Comparison of ENCODE assay signal across 15 cellular contexts in genomic region chr4:38166082-38166481, GRCh38.
DNase-seq lines count a peak whose midpoint lies in the region; ATAC-seq and TF ChIP-seq lines count a peak whose summit lies in the region.
"Had no signal": no experiment of that assay in that cellular context is flagged by ENCODE, and none has a peak within 500 bp of the region (broad histone marks: within the 10 kb centered on the region; RNA-seq: fewer than 3 reads in every experiment).

No MANE protein-coding gene starts in this region.

- no peak overlapping the region for H3K27ac ChIP-seq in breast epithelium
- H3K27ac ChIP-seq: ascending aorta, psoas muscle had no signal

- H3K36me3 Mint-ChIP-seq in MCF 10A (ENCODE audit: insufficient read depth, unreplicated experiment), result no peaks in the 10 kb centered on the region
- H3K36me3 Mint-ChIP-seq in chondrocyte (ENCODE audit: low read depth), result peaks cover 4% of the 10 kb centered on the region

- POLR2A ChIA-PET in MCF 10A (lab: Yijun Ruan, JAX), result no interaction called here

- CTCF ChIA-PET in MCF 10A (lab: Yijun Ruan, JAX), result interaction anchor here (0.5 to 0.8 kb wide), 4 partner anchors 103 to 1485 kb away, joined by 3 to 4 read pairs (median 3); no protein-coding TSS in a partner anchor

- no peak overlapping the region for H3K4me3 ChIP-seq in breast epithelium
- H3K4me3 ChIP-seq in fibroblast of villous mesenchyme (ENCODE audit: low read depth, low read length), result no peak overlapping the region
- H3K4me3 ChIP-seq: ascending aorta, psoas muscle had no signal

- no peaks in the 10 kb centered on the region for H3K4me1 ChIP-seq in breast epithelium
- H3K4me1 ChIP-seq: psoas muscle had no signal

- no TSS peak for BruUV-seq in MCF 10A (replicated peaks; lab: Mats Ljungman, UMichigan)

- no peaks in the 10 kb centered on the region for H3K27me3 ChIP-seq in breast epithelium
- H3K27me3 ChIP-seq: ascending aorta had no signal

- no peak for ATAC-seq in GM21423 (IDR thresholded peaks at IDR 0.05; ENCODE audit: unreplicated experiment)
- ATAC-seq: psoas muscle had no signal

- H3K27me3 Mint-ChIP-seq in MCF 10A (ENCODE audit: insufficient read depth, unreplicated experiment) (no peaks in the 10 kb centered on the region), chondrocyte (ENCODE audit: low read depth) (no peaks in the 10 kb centered on the region)

- peak overlapping the region; percentile 50 for H3K27ac Mint-ChIP-seq in MCF 10A (ENCODE audit: low read depth, unreplicated experiment)
- H3K27ac Mint-ChIP-seq in chondrocyte (ENCODE audit: unreplicated experiment), result no peak overlapping the region

- peaks cover 5% of the 10 kb centered on the region for H3K9me3 Mint-ChIP-seq in MCF 10A (ENCODE audit: unreplicated experiment)
- H3K9me3 Mint-ChIP-seq in chondrocyte (ENCODE audit: low read depth), result peaks cover 8% of the 10 kb centered on the region

- TF ChIP-seq CTCF in MCF 10A (IDR thresholded peaks at IDR 0.05; ENCODE audit: unreplicated experiment) (no peak), breast epithelium (IDR thresholded peaks at IDR 0.05) (no peak), fibroblast of villous mesenchyme (IDR thresholded peaks at IDR 0.05; ENCODE audit: insufficient read depth, low read depth, low read length) (peak; percentile 11), chondrocyte (IDR thresholded peaks at IDR 0.05) (no peak)

- H3K36me3 ChIP-seq in breast epithelium, result no peaks in the 10 kb centered on the region
- H3K36me3 ChIP-seq: ascending aorta had no signal

- no peak overlapping the region for H3K4me3 Mint-ChIP-seq in MCF 10A (ENCODE audit: unreplicated experiment)
- no peak overlapping the region for H3K4me3 Mint-ChIP-seq in chondrocyte (ENCODE audit: unreplicated experiment)

- DNase-seq in MCF 10A (ENCODE audit: unreplicated experiment) (no peak), breast epithelium (ENCODE audit: low spot score in 2 of 2) (no peak), SIG-M5 treated with dmso at 0.1 percent for 504 hours (lab: John Stamatoyannopoulos, UW; ENCODE audit: unreplicated experiment) (peak; percentile 89), fibroblast of villous mesenchyme (ENCODE audit: low read depth) (no peak), chondrocyte (ENCODE audit: low spot score) (no peak), HPDE6-E6E7 (ENCODE audit: extremely low spot score) (no peak), NCI-H226 (no peak)
- DNase-seq: ACHN; activated CD4-positive, alpha-beta T cell treated with anti-CD3 and anti-CD28 coated beads for 48 hours; activated T-cell treated with anti-CD3 and anti-CD28 coated beads, Interleukin-2, amount 50 U/mL, for 48 hours; effector memory CD4-positive, alpha-beta T cell; psoas muscle; stimulated activated CD4-positive, alpha-beta T cell treated with anti-CD3 and anti-CD28 coated beads, Interleukin-15, amount 100 ng/mL, for 24 hours had no signal

- no peak for TF ChIP-seq POLR2A in breast epithelium (IDR thresholded peaks at IDR 0.05)

- no peaks in the 10 kb centered on the region for H3K9me3 ChIP-seq in breast epithelium
- H3K9me3 ChIP-seq: ascending aorta, psoas muscle had no signal

- intact Hi-C loops in MCF 10A (cut with micrococcal nuclease) (no loop called here), breast epithelium (cut with DNase I; ENCODE audit: low total_unique reads) (no loop called here)

- H3K4me1 Mint-ChIP-seq in MCF 10A (ENCODE audit: insufficient read depth, unreplicated experiment), result peaks cover 42% of the 10 kb centered on the region
- peaks cover 14% of the 10 kb centered on the region for H3K4me1 Mint-ChIP-seq in chondrocyte (ENCODE audit: low read depth)
